9 cellular contexts compared by ENCODE assay signal in the genomic region with DNA sequence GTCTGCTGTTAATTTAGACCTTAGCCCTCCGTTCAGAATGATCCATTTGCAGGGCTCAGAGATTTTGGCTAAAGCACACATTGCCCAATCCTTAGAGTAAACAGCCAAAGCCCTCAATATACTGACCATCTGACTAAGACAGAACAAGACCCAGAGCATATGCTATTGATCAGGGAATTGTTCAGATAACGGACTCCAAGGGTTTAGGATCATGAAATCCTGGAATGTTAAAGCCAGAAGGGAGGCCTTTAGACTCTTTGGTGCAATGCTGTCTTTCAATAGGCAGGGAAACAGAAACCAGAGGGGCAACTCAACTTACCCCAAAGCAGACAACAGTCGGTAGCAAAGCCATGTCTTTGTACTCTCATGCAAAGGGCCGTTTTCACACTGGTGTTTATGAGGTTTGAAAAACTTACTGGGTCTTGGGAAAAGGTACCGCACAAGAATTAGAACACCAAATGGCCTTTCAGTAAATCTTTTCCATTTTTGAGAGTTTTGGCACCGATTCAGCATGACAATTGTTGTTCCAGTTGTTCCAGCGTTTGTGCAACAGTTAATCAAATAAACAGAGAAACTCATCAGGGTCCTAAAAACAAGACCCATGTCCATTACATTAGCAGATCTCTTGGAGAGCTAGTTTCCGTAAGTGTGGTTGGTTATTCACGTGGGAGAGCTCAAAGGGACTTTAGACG.
A peak's percentile ranks its signal among the peaks of the same experiment; 100 is the strongest.
DNase-seq lines count a peak whose midpoint lies in the region; ATAC-seq, FAIRE-seq and TF ChIP-seq lines count a peak whose summit lies in the region.
"Had no signal": no experiment of that assay in that cellular context is flagged by ENCODE, and none has a peak within 500 bp of the region (broad histone marks: within the 10 kb centered on the region; RNA-seq: fewer than 3 reads in every experiment).

No MANE protein-coding gene starts in this region.

- H3K36me3 ChIP-seq in Karpas-422 (ENCODE audit: insufficient read depth, low read length), result no peaks in the 10 kb centered on the region

- H3K4me1 ChIP-seq in A549 (peaks cover 49% of the 10 kb centered on the region), Karpas-422 (ENCODE audit: low read length) (no peaks in the 10 kb centered on the region)

- peak; percentile 4 to 19; a peak in 4 of 6 replicates for ATAC-seq in A549
- no peak for ATAC-seq in GM21423 (IDR thresholded peaks at IDR 0.05; ENCODE audit: unreplicated experiment)
- no peak for ATAC-seq in HG02981 (IDR thresholded peaks at IDR 0.05; ENCODE audit: unreplicated experiment)

- no peak for FAIRE-seq in A549 (lab: Jason Lieb, UNC)

- DNase-seq in A549 (ENCODE audit: low read depth in 1 of 2, low spot score in 1 of 2) (no peak), RWPE1 (ENCODE audit: low spot score) (no peak), fibroblast of peridontal ligament (ENCODE audit: extremely low read depth) (peak; percentile 99), nephron progenitor cell (no peak), Karpas-422 (no peak), erythroblast (lab: John Stamatoyannopoulos, UW) (no peak)
- DNase-seq: CD4-positive, CD25-positive, alpha-beta regulatory T cell had no signal

- no peaks in the 10 kb centered on the region for H3K9me2 ChIP-seq in Karpas-422 (replicated peaks; ENCODE audit: insufficient read depth, low read length)

- no peak for TF ChIP-seq CTCF in A549 (IDR thresholded peaks at IDR 0.05)
- no peak for TF ChIP-seq CTCF in RWPE1 (conservative IDR thresholded peaks at IDR 0.05; ENCODE audit: low read depth)
- TF ChIP-seq CTCF in nephron progenitor cell (IDR thresholded peaks at IDR 0.05), result no peak

- WGBS in A549 (ENCODE audit: missing lambda C conversion rate), result 52% methylated on average over 10 of the region's 10 CpGs

- peak overlapping the region; percentile 77 for H3K27ac Mint-ChIP-seq in nephron progenitor cell
- H3K27ac Mint-ChIP-seq: CD4-positive, CD25-positive, alpha-beta regulatory T cell had no signal

- H3K4me3 ChIP-seq in A549 (peak overlapping the region; percentile 65), Karpas-422 (ENCODE audit: low read length) (no peak overlapping the region)

- peaks cover 13% of the 10 kb centered on the region; the same call in 2 of the 3 replicates for H3K9me3 ChIP-seq in A549
- H3K9me3 ChIP-seq in Karpas-422 (ENCODE audit: low read length), result no peaks in the 10 kb centered on the region; the same call in 1 of the 2 replicates

- peak overlapping the region; percentile 89 for H3K4me3 Mint-ChIP-seq in nephron progenitor cell
- H3K4me3 Mint-ChIP-seq: CD4-positive, CD25-positive, alpha-beta regulatory T cell had no signal

- no peaks in the 10 kb centered on the region for H4K20me1 ChIP-seq in Karpas-422 (ENCODE audit: insufficient read depth, low read depth, low read length)

- peaks cover 32% of the 10 kb centered on the region for H3K36me3 Mint-ChIP-seq in nephron progenitor cell (ENCODE audit: low read depth)
- H3K36me3 Mint-ChIP-seq: CD4-positive, CD25-positive, alpha-beta regulatory T cell had no signal

- CTCF ChIA-PET in A549 (lab: Yijun Ruan, JAX) (interaction anchor here (0.5 kb wide), 1 partner anchor 765 kb away, joined by 3 read pairs; the partner anchor contains the start of gene LRGUK), RWPE1 (lab: Yijun Ruan, JAX) (no interaction called here)

- POLR2A ChIA-PET in A549 (lab: Yijun Ruan, JAX), result no interaction called here
- POLR2A ChIA-PET in RWPE1 (lab: Yijun Ruan, JAX; ENCODE audit: low non-redundant PET), result no interaction called here

- no peak for TF ChIP-seq RAD21 in A549 (conservative IDR thresholded peaks at IDR 0.05 in 1 of 2, IDR thresholded peaks at IDR 0.05 in 1 of 2)

- no peak overlapping the region for H2AFZ ChIP-seq in Karpas-422 (ENCODE audit: low read length)

- TF ChIP-seq POLR2A in A549 (IDR thresholded peaks at IDR 0.05; ENCODE audit: low read length), result no peak
- TF ChIP-seq POLR2A in erythroblast (IDR thresholded peaks at IDR 0.05; ENCODE audit: low read length), result no peak

- no peak for TF ChIP-seq EP300 in A549 (IDR thresholded peaks at IDR 0.05)

- H3K4me2 ChIP-seq in A549 (peak overlapping the region; percentile 89), Karpas-422 (ENCODE audit: low read depth, low read length, poor library complexity, severe bottlenecking) (no peak overlapping the region)

- H3K9ac ChIP-seq in Karpas-422 (ENCODE audit: low read length), result no peak overlapping the region

- H3K27me3 ChIP-seq in Karpas-422 (ENCODE audit: low read length), result no peaks in the 10 kb centered on the region; the same call in 1 of the 2 replicates

- peaks cover 2% of the 10 kb centered on the region for H3K27me3 Mint-ChIP-seq in nephron progenitor cell (ENCODE audit: low read depth, poor library complexity)

- no peaks in the 10 kb centered on the region for H3K79me2 ChIP-seq in Karpas-422 (ENCODE audit: low read length)

- H3K27ac ChIP-seq in A549, result peak overlapping the region; percentile 85 to 89
- H3K27ac ChIP-seq in RWPE1, result peak overlapping the region; percentile 81; the same call in 1 of the 2 replicates
- H3K27ac ChIP-seq in Karpas-422 (ENCODE audit: low read length), result no peak overlapping the region

- peaks cover 54% of the 10 kb centered on the region for H3K4me1 Mint-ChIP-seq in nephron progenitor cell

- H3K9me3 Mint-ChIP-seq in nephron progenitor cell, result peaks cover 27% of the 10 kb centered on the region

TF ChIP-seq in A549, 52 proteins besides CTCF, POLR2A, EP300 and RAD21:
- TF ChIP-seq BHLHE40 (IDR thresholded peaks at IDR 0.05; ENCODE audit: low read depth, low read length) (no peak), FOSB (CRISPR knock-in tag; IDR thresholded peaks at IDR 0.05) (no peak), MAFK (IDR thresholded peaks at IDR 0.05; ENCODE audit: partially characterized antibody) (no peak), NPAS2 (CRISPR knock-in tag; IDR thresholded peaks at IDR 0.05; ENCODE audit: borderline replicate concordance) (no peak), EHF (CRISPR knock-in tag; IDR thresholded peaks at IDR 0.05) (no peak)
- TF ChIP-seq, protein P1, sequence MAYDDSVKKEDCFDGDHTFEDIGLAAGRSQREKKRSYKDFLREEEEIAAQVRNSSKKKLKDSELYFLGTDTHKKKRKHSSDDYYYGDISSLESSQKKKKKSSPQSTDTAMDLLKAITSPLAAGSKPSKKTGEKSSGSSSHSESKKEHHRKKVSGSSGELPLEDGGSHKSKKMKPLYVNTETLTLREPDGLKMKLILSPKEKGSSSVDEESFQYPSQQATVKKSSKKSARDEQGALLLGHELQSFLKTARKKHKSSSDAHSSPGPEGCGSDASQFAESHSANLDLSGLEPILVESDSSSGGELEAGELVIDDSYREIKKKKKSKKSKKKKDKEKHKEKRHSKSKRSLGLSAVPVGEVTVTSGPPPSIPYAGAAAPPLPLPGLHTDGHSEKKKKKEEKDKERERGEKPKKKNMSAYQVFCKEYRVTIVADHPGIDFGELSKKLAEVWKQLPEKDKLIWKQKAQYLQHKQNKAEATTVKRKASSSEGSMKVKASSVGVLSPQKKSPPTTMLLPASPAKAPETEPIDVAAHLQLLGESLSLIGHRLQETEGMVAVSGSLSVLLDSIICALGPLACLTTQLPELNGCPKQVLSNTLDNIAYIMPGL (CRISPR knock-in tag; IDR thresholded peaks at IDR 0.05; ENCODE audit: borderline replicate concordance), result no peak

Comparison
In these comparisons a context has a peak if more than half of its experiments do, and no peak if none do; other contexts are left out.
1. ATAC-seq: peak in A549 (2 of 2); none in GM21423 (single experiment) and HG02981 (single experiment).